ENCODE assay signal across 8 cellular contexts in genomic region chr19:56765107-56765506, GRCh38.
DNase-seq lines count a peak whose midpoint lies in the region; ATAC-seq and TF ChIP-seq lines count a peak whose summit lies in the region.
"Had no signal": no experiment of that assay in that cellular context is flagged by ENCODE, and none has a peak within 500 bp of the region (broad histone marks: within the 10 kb centered on the region; RNA-seq: fewer than 3 reads in every experiment).

No MANE protein-coding gene starts in this region.

- no peak for TF ChIP-seq CTCF in GM10248 (IDR thresholded peaks at IDR 0.05; ENCODE audit: control extremely low read depth, extremely low read depth, low read depth, missing control alignments)

- H2BK12ac ChIP-seq in mesenchymal stem cell (ENCODE audit: low read length in 2 of 2): no peak overlapping the region

- no peak overlapping the region for H3K4me2 ChIP-seq in mesenchymal stem cell (ENCODE audit: low read length, poor library complexity, severe bottlenecking)

- CTCF ChIA-PET in T-cell (lab: Charles Lee) (no interaction called here), GM10248 (lab: Yijun Ruan, JAX) (interaction anchor here (1.4 kb wide), 1 partner anchor 16 kb away, joined by 3 read pairs; no protein-coding TSS in a partner anchor)

- peaks cover 30 to 59% (median 48%) of the 10 kb centered on the region in 3 donors for H3K9me3 Mint-ChIP-seq in T-cell
- peaks cover 65% of the 10 kb centered on the region for H3K9me3 Mint-ChIP-seq in activated T-helper 2 cell treated with anti-CD3 and anti-CD28 coated beads, Interferon-gamma antibody, Interleukin-2, Interleukin-4, amounts not matched to agents 10 μg/mL and 5 μg/mL and 100 μg/mL, durations not matched to agents 14 hours and 24 hours and 36 hours

- H4K91ac ChIP-seq in mesenchymal stem cell (ENCODE audit: low read length): no peak overlapping the region

- H3K36me3 Mint-ChIP-seq in T-cell: peaks cover 20% of the 10 kb centered on the region
- H3K36me3 Mint-ChIP-seq in activated T-helper 2 cell treated with anti-CD3 and anti-CD28 coated beads, Interferon-gamma antibody, Interleukin-2, Interleukin-4, amounts not matched to agents 10 μg/mL and 5 μg/mL and 100 μg/mL, durations not matched to agents 14 hours and 24 hours and 36 hours (ENCODE audit: low read depth): peaks cover 4% of the 10 kb centered on the region

- POLR2A ChIA-PET in T-cell (lab: Charles Lee): no interaction called here
- POLR2A ChIA-PET in GM10248 (lab: Yijun Ruan, JAX): no interaction called here

- H3K27me3 ChIP-seq in mesenchymal stem cell (ENCODE audit: control insufficient read depth in 1 of 2, insufficient read depth in 1 of 2, low read length in 2 of 2) (no peaks in the 10 kb centered on the region), subcutaneous abdominal adipose tissue (ENCODE audit: control insufficient read depth in 5 of 5, insufficient read depth in 4 of 5, low read length in 5 of 5) (no peaks in the 10 kb centered on the region)

- no peak overlapping the region for H3K18ac ChIP-seq in mesenchymal stem cell (ENCODE audit: low read depth in 1 of 2, low read length in 2 of 2)

- no peak overlapping the region for H2BK5ac ChIP-seq in mesenchymal stem cell (ENCODE audit: low read depth, low read length, poor library complexity, severe bottlenecking)

- no peak overlapping the region for H3K14ac ChIP-seq in mesenchymal stem cell (ENCODE audit: low read length in 2 of 2)

- peak overlapping the region; percentile 41 to 79 (median 64) for H3K4me3 Mint-ChIP-seq in T-cell
- H3K4me3 Mint-ChIP-seq in activated T-helper 2 cell treated with anti-CD3 and anti-CD28 coated beads, Interferon-gamma antibody, Interleukin-2, Interleukin-4, amounts not matched to agents 10 μg/mL and 5 μg/mL and 100 μg/mL, durations not matched to agents 14 hours and 24 hours and 36 hours (ENCODE audit: low read depth): no peak overlapping the region
- H3K4me3 Mint-ChIP-seq: T-helper 1 cell treated with Interleukin-12 subunit alpha and Interleukin-12 subunit beta and Interleukin-4 antibody, amounts not matched to agents 30 μg/mL and 1 μg/mL, for 36 hours had no signal

- peaks cover 9 to 10% (median 10%) of the 10 kb centered on the region in 3 donors for H3K4me1 Mint-ChIP-seq in T-cell
- no peaks in the 10 kb centered on the region for H3K4me1 Mint-ChIP-seq in activated T-helper 2 cell treated with anti-CD3 and anti-CD28 coated beads, Interferon-gamma antibody, Interleukin-2, Interleukin-4, amounts not matched to agents 10 μg/mL and 5 μg/mL and 100 μg/mL, durations not matched to agents 14 hours and 24 hours and 36 hours (ENCODE audit: low read depth)

- H3K79me1 ChIP-seq in mesenchymal stem cell (replicated peaks; ENCODE audit: low read length, poor library complexity, severe bottlenecking): no peaks in the 10 kb centered on the region

- no peak overlapping the region for H2AK5ac ChIP-seq in mesenchymal stem cell (ENCODE audit: low read length, severe bottlenecking)

- H3K4me3 ChIP-seq in mesenchymal stem cell (ENCODE audit: insufficient read depth in 1 of 2, low read depth in 1 of 2, low read length in 2 of 2) (peak overlapping the region in 1 of 2 experiments; percentile 77), subcutaneous abdominal adipose tissue (ENCODE audit: low read depth in 1 of 5, low read length in 5 of 5) (peak overlapping the region; percentile 82 to 98 (median 88))

- 93% methylated on average over 28 of the region's 28 CpGs for WGBS in mesenchymal stem cell

- H2AFZ ChIP-seq in mesenchymal stem cell (ENCODE audit: low read depth, low read length): no peak overlapping the region

- H3K27ac Mint-ChIP-seq in T-cell: no peak overlapping the region
- H3K27ac Mint-ChIP-seq in activated T-helper 2 cell treated with anti-CD3 and anti-CD28 coated beads, Interferon-gamma antibody, Interleukin-2, Interleukin-4, amounts not matched to agents 10 μg/mL and 5 μg/mL and 100 μg/mL, durations not matched to agents 14 hours and 24 hours and 36 hours: no peak overlapping the region
- H3K27ac Mint-ChIP-seq: T-helper 1 cell treated with Interleukin-12 subunit alpha and Interleukin-12 subunit beta and Interleukin-4 antibody, amounts not matched to agents 30 μg/mL and 1 μg/mL, for 36 hours had no signal

- H3K4me1 ChIP-seq in mesenchymal stem cell (ENCODE audit: control insufficient read depth, insufficient read depth, low read depth, low read length) (no peaks in the 10 kb centered on the region), subcutaneous abdominal adipose tissue (ENCODE audit: control insufficient read depth in 5 of 5, insufficient read depth in 5 of 5, low read length in 5 of 5) (peaks cover 0 to 11% (median 11%) of the 10 kb centered on the region in 5 donors)

- H2BK120ac ChIP-seq in mesenchymal stem cell (ENCODE audit: low read depth, low read length): no peak overlapping the region

- peaks cover 1 to 8% of the 10 kb centered on the region in 2 donors for H3K27me3 Mint-ChIP-seq in T-cell
- no peaks in the 10 kb centered on the region for H3K27me3 Mint-ChIP-seq in activated T-helper 2 cell treated with anti-CD3 and anti-CD28 coated beads, Interferon-gamma antibody, Interleukin-2, Interleukin-4, amounts not matched to agents 10 μg/mL and 5 μg/mL and 100 μg/mL, durations not matched to agents 14 hours and 24 hours and 36 hours (ENCODE audit: low read depth)

- no peak overlapping the region for H2BK15ac ChIP-seq in mesenchymal stem cell (ENCODE audit: low read depth, poor library complexity, severe bottlenecking)

- H3K9ac ChIP-seq in mesenchymal stem cell (ENCODE audit: low read length) (peak overlapping the region; percentile 18), subcutaneous abdominal adipose tissue (ENCODE audit: low read length in 5 of 5) (peak overlapping the region in 3 of 5 donors; percentile 8 to 81 (median 48))

- H3K9me3 ChIP-seq in mesenchymal stem cell (ENCODE audit: control insufficient read depth, low read length): peaks cover 26% of the 10 kb centered on the region
- H3K9me3 ChIP-seq in subcutaneous abdominal adipose tissue (ENCODE audit: control insufficient read depth in 5 of 5, low read length in 5 of 5): peaks cover 0 to 14% (median 6%) of the 10 kb centered on the region in 5 donors

- H4K8ac ChIP-seq in mesenchymal stem cell (ENCODE audit: low read length): no peak overlapping the region

- DNase-seq in T-cell: peak in 3 of 34 experiments; percentile 1 to 24 (median 6)
- DNase-seq in cerebellum (ENCODE audit: low spot score): peak; percentile 85
- no peak for DNase-seq in mesenchymal stem cell
- DNase-seq in GM10248 (ENCODE audit: extremely low spot score): no peak
- no peak for DNase-seq in T-helper 1 cell
- no peak for DNase-seq in activated T-helper 2 cell treated with anti-CD3 and anti-CD28 coated beads, Interferon-gamma antibody, Interleukin-2, Interleukin-4, amounts not matched to agents 10 μg/mL and 5 μg/mL and 100 μg/mL, durations not matched to agents 14 hours and 24 hours and 36 hours (ENCODE audit: low spot score)

- ATAC-seq in T-cell (replicated peaks in 1 of 4): no peak

- no peak overlapping the region for H3K4ac ChIP-seq in mesenchymal stem cell (ENCODE audit: low read depth in 1 of 2, low read length in 2 of 2)

- no peak overlapping the region for H3K27ac ChIP-seq in mesenchymal stem cell (ENCODE audit: low read length, poor library complexity, severe bottlenecking)
- H3K27ac ChIP-seq in subcutaneous abdominal adipose tissue (ENCODE audit: low read depth, low read length): no peak overlapping the region

- H3K36me3 ChIP-seq in mesenchymal stem cell (ENCODE audit: control insufficient read depth in 1 of 2, insufficient read depth in 2 of 2, low read depth in 1 of 2, low read length in 2 of 2) (no peaks in the 10 kb centered on the region), subcutaneous abdominal adipose tissue (ENCODE audit: control insufficient read depth in 5 of 5, insufficient read depth in 5 of 5, low read length in 5 of 5) (no peaks in the 10 kb centered on the region)

- intact Hi-C loops in activated T-helper 2 cell treated with anti-CD3 and anti-CD28 coated beads, Interferon-gamma antibody, Interleukin-2, Interleukin-4, amounts not matched to agents 10 μg/mL and 5 μg/mL and 100 μg/mL, durations not matched to agents 14 hours and 24 hours and 36 hours (cut with micrococcal nuclease): no loop called here

- no peak overlapping the region for H3K23ac ChIP-seq in mesenchymal stem cell (ENCODE audit: low read length in 2 of 2)
